In genomic region chr4:99945718-99946345, GRCh38 we compare ENCODE assay signal across 8 cellular contexts. TPM values are rescaled to one million over a fixed set of nuclear protein-coding genes. Genes with fewer than 3 reads are reported as not detected.
DNase-seq lines count a peak whose midpoint lies in the region; ATAC-seq and FAIRE-seq lines count a peak whose summit lies in the region.

No MANE protein-coding gene starts in this region.

- H3K27me3 ChIP-seq in BLaER1 treated with 17β-estradiol and CSF1 and Interleukin-3, amounts not matched to agents 10 nM and 100 nM = no peaks in the 10 kb centered on the region

- peak overlapping the region; percentile 70 to 95 (median 89) for H3K4me3 ChIP-seq in BLaER1 treated with 17β-estradiol and CSF1 and Interleukin-3, amounts not matched to agents 10 nM and 100 nM

- H3K27ac Mint-ChIP-seq in T-cell = peak overlapping the region; percentile 98

- ATAC-seq in GM18870 (IDR thresholded peaks at IDR 0.05; ENCODE audit: unreplicated experiment) = peak; percentile 0
- ATAC-seq in HG03175 (IDR thresholded peaks at IDR 0.05; ENCODE audit: unreplicated experiment) = peak; percentile 4
- ATAC-seq in T-cell (replicated peaks in 1 of 4) = peak in 3 of 4 experiments; percentile 2
- ATAC-seq in esophagus mucosa = peak; percentile 10

- peak overlapping the region; percentile 96 to 98 (median 98) for H3K4me3 Mint-ChIP-seq in T-cell

- peaks cover 11% of the 10 kb centered on the region for H3K36me3 Mint-ChIP-seq in T-cell

- H3K36me3 ChIP-seq in BLaER1 treated with 17β-estradiol and CSF1 and Interleukin-3, amounts not matched to agents 10 nM and 100 nM = peaks cover 6 to 51% (median 37%) of the 10 kb centered on the region in 11 experiments; a peak in 21 of 22 replicates

- no peak for FAIRE-seq in HTR-8/SVneo (lab: Jason Lieb, UNC)

- peaks cover 0 to 10% (median 5%) of the 10 kb centered on the region in 11 experiments; a peak in 7 of 22 replicates for H3K9me3 ChIP-seq in BLaER1 treated with 17β-estradiol and CSF1 and Interleukin-3, amounts not matched to agents 10 nM and 100 nM (replicated peaks in 1 of 11)

- peaks cover 33 to 85% (median 69%) of the 10 kb centered on the region in 11 experiments; a peak in 20 of 22 replicates for H4K20me1 ChIP-seq in BLaER1 treated with 17β-estradiol and CSF1 and Interleukin-3, amounts not matched to agents 10 nM and 100 nM

- H3K9ac ChIP-seq in BLaER1 treated with 17β-estradiol and CSF1 and Interleukin-3, amounts not matched to agents 10 nM and 100 nM = peak overlapping the region; percentile 89 to 99 (median 97)

- H3K4me1 Mint-ChIP-seq in T-cell = peaks cover 43 to 60% (median 58%) of the 10 kb centered on the region in 3 donors

- peaks cover 35 to 54% (median 47%) of the 10 kb centered on the region in 10 experiments for H3K4me1 ChIP-seq in BLaER1 treated with 17β-estradiol and CSF1 and Interleukin-3, amounts not matched to agents 10 nM and 100 nM

- POLR2A ChIA-PET in T-cell (lab: Charles Lee) = interaction anchor here (0.6 to 3.9 kb wide), 8 partner anchors 10 to 1395 kb away, joined by 3 to 27 read pairs (median 4); partner anchors contain the start of genes LAMTOR3 (in 2 of the 2), DAPP1 (in 1 of the 2), TRMT10A (in 1 of the 2) and TSPAN5 (in 1 of the 2)

- H3K27me3 Mint-ChIP-seq in T-cell = no peaks in the 10 kb centered on the region

- CTCF ChIA-PET in T-cell (lab: Charles Lee) = interaction anchor here in 1 of 2 donors (0.9 to 3.9 kb wide), 7 partner anchors 19 to 383 kb away, joined by 3 to 33 read pairs (median 9); partner anchors contain the start of genes DAPP1, LAMTOR3 and TRMT10A

- H3K9me3 Mint-ChIP-seq in T-cell = no peaks in the 10 kb centered on the region

- peak overlapping the region; percentile 85 to 98 (median 92) for H3K4me2 ChIP-seq in BLaER1 treated with 17β-estradiol and CSF1 and Interleukin-3, amounts not matched to agents 10 nM and 100 nM

- H3K27ac ChIP-seq in BLaER1 treated with 17β-estradiol and CSF1 and Interleukin-3, amounts not matched to agents 10 nM and 100 nM = peak overlapping the region; percentile 65 to 93 (median 90)

- DNase-seq in T-cell (peak in 3 of 34 experiments; percentile 7 to 11 (median 11)), myocyte (ENCODE audit: low read depth) (peak; percentile 46), NCI-H774 (lab: John Stamatoyannopoulos, UW) (no peak), HTR-8/SVneo (ENCODE audit: insufficient read length, low spot score) (no peak)

RNA-seq across cellular contexts. Expression of gene DNAJB14, which starts 0.6 kb away (rescaled TPM):
- total RNA-seq in T-cell (10 to 100 TPM; 48.9 to 66.5 (median 61.7) TPM), esophagus mucosa (22.2 TPM), myocyte (33.1 and 39.7 TPM in 2 replicates)
- polyA plus RNA-seq in myocyte (2012) = 17.2 TPM

RNA-seq across cellular contexts. Expression of gene H2AZ1, which starts 4.2 kb away (rescaled TPM):
- total RNA-seq in T-cell (100 to 1,000 TPM in 4 of 5 donors, 10 to 100 TPM in 1; 93.9 to 146 (median 131) TPM), esophagus mucosa (237 TPM), myocyte (127 TPM in 2 replicates)
- 149 TPM for polyA plus RNA-seq in myocyte (2012)

RNA-seq across cellular contexts. Expression of gene LAMTOR3, which starts 51.6 kb away (rescaled TPM):
- 10 to 100 TPM; 17.5 to 25.0 (median 19.4) TPM for total RNA-seq in T-cell
- total RNA-seq in esophagus mucosa = 36.8 TPM
- 56.6 and 61.2 TPM in 2 replicates for total RNA-seq in myocyte
- 26.3 TPM for polyA plus RNA-seq in myocyte (2012)
